Comparison of ENCODE assay signal across 2 cellular contexts in the genomic region with DNA sequence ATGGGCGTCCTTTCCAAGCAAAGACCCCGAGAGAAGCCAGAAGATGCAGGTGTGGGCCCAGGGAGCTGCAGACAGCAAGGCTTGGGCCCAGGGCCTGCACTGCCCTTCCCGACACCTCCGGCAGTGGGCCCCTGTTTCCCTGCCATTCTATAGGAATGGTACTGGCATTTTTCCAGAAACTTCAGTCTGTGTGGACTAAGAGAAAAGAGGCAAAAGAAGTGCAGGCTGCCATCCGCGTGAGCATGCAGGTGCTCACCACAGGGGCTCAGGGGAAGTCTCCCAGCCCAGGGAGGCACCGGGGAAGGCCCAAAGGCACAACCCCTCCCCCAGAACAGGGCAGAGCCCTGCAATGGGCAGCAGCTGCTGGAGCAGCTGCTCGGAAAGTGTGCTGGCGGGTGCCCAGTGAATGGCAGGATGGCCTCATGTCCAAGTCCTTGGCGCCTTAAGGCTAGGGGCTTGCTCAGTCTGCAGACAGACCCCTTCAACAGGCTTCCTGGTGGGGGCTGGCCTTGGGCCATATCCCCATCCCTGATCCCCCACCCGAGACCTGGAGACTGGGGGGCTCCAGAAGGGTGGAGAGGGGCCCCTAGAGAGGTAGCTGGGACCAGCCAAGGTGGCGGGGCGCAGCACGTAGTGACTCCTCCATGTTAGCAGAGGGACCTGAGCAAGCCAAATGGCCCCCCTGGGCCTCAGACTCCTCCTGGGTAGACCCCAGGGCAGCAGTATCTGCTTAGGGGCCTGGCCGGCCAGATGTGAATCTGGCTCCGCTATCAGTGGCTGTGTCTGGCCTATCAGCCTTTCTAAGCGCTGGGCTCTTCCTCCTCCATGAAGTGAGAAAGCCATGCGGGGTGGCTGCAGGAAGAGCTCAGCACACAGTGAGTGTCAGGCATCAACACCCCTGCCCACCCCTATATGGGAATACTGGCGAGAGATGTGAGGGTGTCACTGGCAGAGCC.
TF ChIP-seq lines count a peak whose summit lies in the region.

No MANE protein-coding gene starts in this region.

TF ChIP-seq in A549, 52 proteins besides CTCF, POLR2A, EP300 and RAD21:
- TF ChIP-seq CHD4 (IDR thresholded peaks at IDR 0.05; ENCODE audit: borderline replicate concordance) = no peak
- no peak for TF ChIP-seq KDM1A (IDR thresholded peaks at IDR 0.05; ENCODE audit: low read depth)
- no peak for TF ChIP-seq CEBPB (IDR thresholded peaks at IDR 0.05)
- TF ChIP-seq HEYL (CRISPR knock-in tag; IDR thresholded peaks at IDR 0.05) = no peak
- TF ChIP-seq, protein P1, sequence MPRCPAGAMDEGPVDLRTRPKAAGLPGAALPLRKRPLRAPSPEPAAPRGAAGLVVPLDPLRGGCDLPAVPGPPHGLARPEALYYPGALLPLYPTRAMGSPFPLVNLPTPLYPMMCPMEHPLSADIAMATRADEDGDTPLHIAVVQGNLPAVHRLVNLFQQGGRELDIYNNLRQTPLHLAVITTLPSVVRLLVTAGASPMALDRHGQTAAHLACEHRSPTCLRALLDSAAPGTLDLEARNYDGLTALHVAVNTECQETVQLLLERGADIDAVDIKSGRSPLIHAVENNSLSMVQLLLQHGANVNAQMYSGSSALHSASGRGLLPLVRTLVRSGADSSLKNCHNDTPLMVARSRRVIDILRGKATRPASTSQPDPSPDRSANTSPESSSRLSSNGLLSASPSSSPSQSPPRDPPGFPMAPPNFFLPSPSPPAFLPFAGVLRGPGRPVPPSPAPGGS (IDR thresholded peaks at IDR 0.05) = no peak
- no peak for TF ChIP-seq NPAS2 (CRISPR knock-in tag; IDR thresholded peaks at IDR 0.05; ENCODE audit: borderline replicate concordance)
- no peak for TF ChIP-seq EHF (CRISPR knock-in tag; IDR thresholded peaks at IDR 0.05)
- TF ChIP-seq FOSL2 (IDR thresholded peaks at IDR 0.05) = no peak
- no peak for TF ChIP-seq FOSL2 (CRISPR knock-in tag; IDR thresholded peaks at IDR 0.05)
- no peak for TF ChIP-seq SREBF2 (IDR thresholded peaks at IDR 0.05)
- no peak for TF ChIP-seq RNF2 (IDR thresholded peaks at IDR 0.05; ENCODE audit: borderline replicate concordance, low read depth)
- TF ChIP-seq HOXB5 (CRISPR knock-in tag; IDR thresholded peaks at IDR 0.05) = no peak
- no peak for TF ChIP-seq ZFP36 (IDR thresholded peaks at IDR 0.05; ENCODE audit: borderline replicate concordance, partially characterized antibody)

TF ChIP-seq in H1, 55 proteins besides CTCF, POLR2A, EP300 and RAD21:
- no peak for TF ChIP-seq SUZ12 (IDR thresholded peaks at IDR 0.05; ENCODE audit: low read length)
- TF ChIP-seq, protein P2, sequence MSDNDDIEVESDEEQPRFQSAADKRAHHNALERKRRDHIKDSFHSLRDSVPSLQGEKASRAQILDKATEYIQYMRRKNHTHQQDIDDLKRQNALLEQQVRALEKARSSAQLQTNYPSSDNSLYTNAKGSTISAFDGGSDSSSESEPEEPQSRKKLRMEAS (IDR thresholded peaks at IDR 0.05) = no peak
- no peak for TF ChIP-seq RBBP5 (IDR thresholded peaks at IDR 0.05; ENCODE audit: borderline replicate concordance, low read depth, low read length)
- no peak for TF ChIP-seq NRF1 (IDR thresholded peaks at IDR 0.05; ENCODE audit: low read depth, low read length)
- TF ChIP-seq CBX5 (IDR thresholded peaks at IDR 0.05; ENCODE audit: low read depth, low read length) = no peak
- TF ChIP-seq TAF7 (optimal IDR thresholded peaks at IDR 0.05; ENCODE audit: borderline replicate concordance, low read depth, low read length) = no peak
- TF ChIP-seq KDM5A (IDR thresholded peaks at IDR 0.05; ENCODE audit: low read length) = no peak
- no peak for TF ChIP-seq FOSL1 (IDR thresholded peaks at IDR 0.05; ENCODE audit: insufficient read depth, low read depth, low read length)
- no peak for TF ChIP-seq SAP30 (IDR thresholded peaks at IDR 0.05; ENCODE audit: insufficient read depth, insufficient replicate concordance, low read length)
- TF ChIP-seq CHD1 (IDR thresholded peaks at IDR 0.05; ENCODE audit: low read depth, low read length) = no peak
- TF ChIP-seq, protein P3, sequence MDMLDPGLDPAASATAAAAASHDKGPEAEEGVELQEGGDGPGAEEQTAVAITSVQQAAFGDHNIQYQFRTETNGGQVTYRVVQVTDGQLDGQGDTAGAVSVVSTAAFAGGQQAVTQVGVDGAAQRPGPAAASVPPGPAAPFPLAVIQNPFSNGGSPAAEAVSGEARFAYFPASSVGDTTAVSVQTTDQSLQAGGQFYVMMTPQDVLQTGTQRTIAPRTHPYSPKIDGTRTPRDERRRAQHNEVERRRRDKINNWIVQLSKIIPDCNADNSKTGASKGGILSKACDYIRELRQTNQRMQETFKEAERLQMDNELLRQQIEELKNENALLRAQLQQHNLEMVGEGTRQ (IDR thresholded peaks at IDR 0.05; ENCODE audit: low read length) = no peak
- TF ChIP-seq, protein P4, sequence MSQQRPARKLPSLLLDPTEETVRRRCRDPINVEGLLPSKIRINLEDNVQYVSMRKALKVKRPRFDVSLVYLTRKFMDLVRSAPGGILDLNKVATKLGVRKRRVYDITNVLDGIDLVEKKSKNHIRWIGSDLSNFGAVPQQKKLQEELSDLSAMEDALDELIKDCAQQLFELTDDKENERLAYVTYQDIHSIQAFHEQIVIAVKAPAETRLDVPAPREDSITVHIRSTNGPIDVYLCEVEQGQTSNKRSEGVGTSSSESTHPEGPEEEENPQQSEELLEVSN (IDR thresholded peaks at IDR 0.05) = no peak
- TF ChIP-seq POU5F1 (IDR thresholded peaks at IDR 0.05; ENCODE audit: low read depth, low read length) = no peak
- no peak for TF ChIP-seq SIN3A (conservative IDR thresholded peaks at IDR 0.05 in 1 of 2, IDR thresholded peaks at IDR 0.05 in 1 of 2; ENCODE audit: low read depth in 1 of 2, low read length in 2 of 2)
- TF ChIP-seq KDM4A (IDR thresholded peaks at IDR 0.05; ENCODE audit: low read depth, low read length, severe bottlenecking) = no peak
